ENCODE assay signal across 9 cellular contexts in the genomic region with DNA sequence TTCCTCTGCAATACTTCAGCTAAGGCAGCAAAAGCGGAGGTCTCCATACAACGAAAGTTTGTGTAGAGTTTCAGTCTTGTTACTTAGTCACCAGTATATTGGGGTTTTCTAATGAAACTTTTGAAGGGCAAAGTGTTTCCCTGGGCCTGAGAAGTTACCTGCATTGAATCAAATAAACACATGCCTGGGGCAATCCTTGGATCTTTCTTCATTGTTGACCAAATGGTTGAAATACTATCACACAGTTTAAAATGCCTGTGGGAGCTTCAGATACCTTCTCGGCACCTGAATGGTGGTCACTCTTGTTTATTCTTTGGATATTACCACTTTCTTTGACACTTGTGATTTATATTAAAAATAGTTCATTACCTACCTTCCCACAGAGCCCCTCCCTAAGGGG. TPM values are rescaled to one million over a fixed set of nuclear protein-coding genes. Genes with fewer than 3 reads are reported as not detected.
DNase-seq lines count a peak whose midpoint lies in the region; ATAC-seq and TF ChIP-seq lines count a peak whose summit lies in the region.
"Had no signal": no experiment of that assay in that cellular context is flagged by ENCODE, and none has a peak within 500 bp of the region (broad histone marks: within the 10 kb centered on the region; RNA-seq: fewer than 3 reads in every experiment).

No MANE protein-coding gene starts in this region.

- H3K27ac ChIP-seq in DND-41 (ENCODE audit: low read length) = no peak overlapping the region
- peak overlapping the region; percentile 95 for H3K27ac ChIP-seq in neutrophil

- H3K36me3 ChIP-seq in DND-41 (ENCODE audit: insufficient read depth, low read length) (peaks cover 3% of the 10 kb centered on the region; the same call in 1 of the 2 replicates), neutrophil (no peaks in the 10 kb centered on the region)

- peaks cover 67% of the 10 kb centered on the region for H3K4me1 ChIP-seq in DND-41 (ENCODE audit: insufficient read depth, low read length)
- H3K4me1 ChIP-seq in neutrophil (ENCODE audit: control insufficient read depth in 1 of 2, insufficient read depth in 1 of 2, low read depth in 1 of 2, low read length in 1 of 2) = peaks cover 39 to 40% of the 10 kb centered on the region in 2 experiments

- peak overlapping the region; percentile 81 for H3K4me2 ChIP-seq in DND-41 (ENCODE audit: insufficient read depth, low read length)

- DNase-seq in DND-41 = no peak
- DNase-seq in Jurkat, Clone E6-1 (ENCODE audit: low read depth, low spot score) = no peak
- DNase-seq in NCI-H2196 treated with DMSO at 0.1 percent for 48 hours (lab: John Stamatoyannopoulos, UW; ENCODE audit: unreplicated experiment) = no peak
- no peak for DNase-seq in epidermal melanocyte (ENCODE audit: insufficient read length, low spot score)
- DNase-seq: activated gamma-delta T cell treated with Interleukin-2 at 50 U/mL for 16 hours had no signal

- H3K9me3 Mint-ChIP-seq in dendritic cell treated with granulocyte-macrophage colony-stimulating factor and Interleukin-4, amounts not matched to agents 40 ng/mL and 50 ng/mL, for 4 days = no peaks in the 10 kb centered on the region

- peak overlapping the region; percentile 62 to 87; a peak in 3 of 4 replicates for H3K4me3 ChIP-seq in DND-41 (ENCODE audit: low read depth in 1 of 2, low read length in 2 of 2)
- peak overlapping the region; percentile 54 for H3K4me3 ChIP-seq in Jurkat, Clone E6-1 (ENCODE audit: low read length)
- H3K4me3 ChIP-seq in neutrophil (ENCODE audit: low read depth in 1 of 2, low read length in 1 of 2) = peak overlapping the region; percentile 78 to 93

- ATAC-seq in DND-41 (ENCODE audit: insufficient read depth, low read depth) (no peak), GM21786 (IDR thresholded peaks at IDR 0.05; ENCODE audit: unreplicated experiment) (no peak), GM21528 (IDR thresholded peaks at IDR 0.05; ENCODE audit: low FRiP score, unreplicated experiment) (no peak)

- H3K4me3 Mint-ChIP-seq in dendritic cell treated with granulocyte-macrophage colony-stimulating factor and Interleukin-4, amounts not matched to agents 40 ng/mL and 50 ng/mL, for 4 days = peak overlapping the region; percentile 97

- H3K9ac ChIP-seq in DND-41 (ENCODE audit: low read depth, low read length) = peak overlapping the region; percentile 77

- peaks cover 11% of the 10 kb centered on the region for H3K27me3 ChIP-seq in DND-41 (ENCODE audit: insufficient read depth, low read length, poor library complexity)
- H3K27me3 ChIP-seq in neutrophil = no peaks in the 10 kb centered on the region

- peaks cover 34% of the 10 kb centered on the region for H3K4me1 Mint-ChIP-seq in dendritic cell treated with granulocyte-macrophage colony-stimulating factor and Interleukin-4, amounts not matched to agents 40 ng/mL and 50 ng/mL, for 4 days (ENCODE audit: low read depth)

- H3K27me3 Mint-ChIP-seq in dendritic cell treated with granulocyte-macrophage colony-stimulating factor and Interleukin-4, amounts not matched to agents 40 ng/mL and 50 ng/mL, for 4 days = peaks cover 7% of the 10 kb centered on the region

- H3K79me2 ChIP-seq in DND-41 (ENCODE audit: insufficient read depth, low read length) = peaks cover 36% of the 10 kb centered on the region

- H3K9me3 ChIP-seq in DND-41 (ENCODE audit: insufficient read depth, low read length, severe bottlenecking) = no peaks in the 10 kb centered on the region
- no peaks in the 10 kb centered on the region for H3K9me3 ChIP-seq in neutrophil

- no peaks in the 10 kb centered on the region for H3K36me3 Mint-ChIP-seq in dendritic cell treated with granulocyte-macrophage colony-stimulating factor and Interleukin-4, amounts not matched to agents 40 ng/mL and 50 ng/mL, for 4 days (ENCODE audit: low read depth)

- peak overlapping the region; percentile 84; the same call in 1 of the 2 replicates for H2AFZ ChIP-seq in DND-41 (ENCODE audit: low read depth, low read length)

- H4K20me1 ChIP-seq in DND-41 (ENCODE audit: insufficient read depth, low read length) = peaks cover 5% of the 10 kb centered on the region; the same call in 1 of the 2 replicates

- H3K27ac Mint-ChIP-seq in dendritic cell treated with granulocyte-macrophage colony-stimulating factor and Interleukin-4, amounts not matched to agents 40 ng/mL and 50 ng/mL, for 4 days = peak overlapping the region; percentile 91

- no peak for TF ChIP-seq CTCF in DND-41 (IDR thresholded peaks at IDR 0.05; ENCODE audit: borderline replicate concordance, extremely low read depth, low read length, poor library complexity, severe bottlenecking)
- TF ChIP-seq CTCF in neutrophil (IDR thresholded peaks at IDR 0.05) = no peak

- intact Hi-C loops in dendritic cell treated with granulocyte-macrophage colony-stimulating factor and Interleukin-4, amounts not matched to agents 40 ng/mL and 50 ng/mL, for 4 days (cut with micrococcal nuclease) = loop anchor here (10.0 kb wide), 2 partner anchors 128 to 338 kb away; a partner anchor contains a TSS

RNA-seq across cellular contexts. Expression of a gene that starts 1.0 kb away (rescaled TPM):
- 22.0 TPM for polyA plus RNA-seq in Jurkat, Clone E6-1 (2012; ENCODE audit: insufficient read depth, insufficient read length)

RNA-seq across cellular contexts. Expression of a gene that starts 24.4 kb away (rescaled TPM):
- 41.5 TPM for polyA plus RNA-seq in Jurkat, Clone E6-1 (2012; ENCODE audit: insufficient read depth, insufficient read length)

RNA-seq across cellular contexts. Expression of a gene that starts 42.2 kb away (rescaled TPM):
- 302 TPM for polyA plus RNA-seq in Jurkat, Clone E6-1 (2012; ENCODE audit: insufficient read depth, insufficient read length)
